15 cellular contexts compared by ENCODE assay signal in genomic region chr5:116075117-116075910, GRCh38. TPM values are rescaled to one million over a fixed set of nuclear protein-coding genes. Genes with fewer than 3 reads are reported as not detected.
DNase-seq lines count a peak whose midpoint lies in the region; ATAC-seq lines count a peak whose summit lies in the region.
"Had no signal": no experiment of that assay in that cellular context is flagged by ENCODE, and none has a peak within 500 bp of the region (broad histone marks: within the 10 kb centered on the region; RNA-seq: fewer than 3 reads in every experiment).

No MANE protein-coding gene starts in this region.

- H3K4me3 ChIP-seq in neuronal stem cell (ENCODE audit: low read length in 2 of 2) (no peak overlapping the region), mesendoderm (ENCODE audit: low read length) (no peak overlapping the region)

- H2AK5ac ChIP-seq in neuronal stem cell (ENCODE audit: low read depth, low read length): no peak overlapping the region
- no peak overlapping the region for H2AK5ac ChIP-seq in mesendoderm (ENCODE audit: low read length)

- H3K4ac ChIP-seq in neuronal stem cell (ENCODE audit: low read length): no peak overlapping the region
- no peak overlapping the region for H3K4ac ChIP-seq in mesendoderm (ENCODE audit: low read depth, low read length)

- H3K27me3 ChIP-seq in neuronal stem cell (ENCODE audit: control insufficient read depth in 3 of 3, insufficient read depth in 3 of 3, low read depth in 1 of 3, low read length in 3 of 3) (no peaks in the 10 kb centered on the region), mesendoderm (ENCODE audit: insufficient read depth, low read length, poor library complexity) (no peaks in the 10 kb centered on the region)

- peaks cover 1% of the 10 kb centered on the region for H3K36me3 Mint-ChIP-seq in activated CD4-positive, alpha-beta T cell treated with anti-CD3 and anti-CD28 coated beads, Interleukin-2, amount 10 ng/mL, durations not matched to agents 24 days and 14 days (ENCODE audit: low read depth)
- peaks cover 4% of the 10 kb centered on the region for H3K36me3 Mint-ChIP-seq in activated naive CD8-positive, alpha-beta T cell treated with anti-CD3 and anti-CD28 coated beads, Interleukin-2, amount 50 U/mL, for 24 hours (ENCODE audit: low read depth)

- H2BK120ac ChIP-seq in neuronal stem cell (ENCODE audit: low read depth, low read length): no peak overlapping the region
- H2BK120ac ChIP-seq in mesendoderm (ENCODE audit: low read depth, low read length): no peak overlapping the region

- H2BK15ac ChIP-seq in neuronal stem cell (ENCODE audit: low read length) (no peak overlapping the region), mesendoderm (replicated peaks; ENCODE audit: low read depth) (no peak overlapping the region)

- no peak overlapping the region for H4K8ac ChIP-seq in neuronal stem cell (ENCODE audit: low read depth, low read length)
- H4K8ac ChIP-seq in mesendoderm (ENCODE audit: low read depth, low read length): no peak overlapping the region

- H4K91ac ChIP-seq in neuronal stem cell (ENCODE audit: low read depth, low read length, poor library complexity): no peak overlapping the region

- H3K79me2 ChIP-seq in mesendoderm (ENCODE audit: control insufficient read depth, insufficient read depth, low read length): no peaks in the 10 kb centered on the region

- H3K9me3 Mint-ChIP-seq in activated CD4-positive, alpha-beta T cell treated with anti-CD3 and anti-CD28 coated beads, Interleukin-2, amount 10 ng/mL, durations not matched to agents 24 days and 14 days: peaks cover 3% of the 10 kb centered on the region
- H3K9me3 Mint-ChIP-seq in activated naive CD8-positive, alpha-beta T cell treated with anti-CD3 and anti-CD28 coated beads, Interleukin-2, amount 50 U/mL, for 24 hours: peaks cover 15% of the 10 kb centered on the region

- H3K14ac ChIP-seq in neuronal stem cell (ENCODE audit: low read length): no peak overlapping the region

- intact Hi-C loops in activated CD4-positive, alpha-beta T cell treated with anti-CD3 and anti-CD28 coated beads, Interleukin-2, amount 10 ng/mL, durations not matched to agents 24 days and 14 days (cut with micrococcal nuclease): no loop called here

- H3K56ac ChIP-seq in mesendoderm (ENCODE audit: low read length): no peak overlapping the region

- peak; percentile 29 for ATAC-seq in activated naive CD8-positive, alpha-beta T cell treated with anti-CD3 and anti-CD28 coated beads, Interleukin-2, amount 50 U/mL, for 24 hours
- no peak for ATAC-seq in GM21423 (IDR thresholded peaks at IDR 0.05; ENCODE audit: unreplicated experiment)

- peak overlapping the region; percentile 7 for H3K27ac Mint-ChIP-seq in activated CD4-positive, alpha-beta T cell treated with anti-CD3 and anti-CD28 coated beads, Interleukin-2, amount 10 ng/mL, durations not matched to agents 24 days and 14 days
- H3K27ac Mint-ChIP-seq in activated naive CD8-positive, alpha-beta T cell treated with anti-CD3 and anti-CD28 coated beads, Interleukin-2, amount 50 U/mL, for 24 hours: peak overlapping the region; percentile 63

- WGBS in neuronal stem cell (ENCODE audit: extremely low coverage in 2 of 2, insufficient read length in 2 of 2, insufficient replicate concordance in 1 of 2), 2 donors: no CpG with 5 or more reads among the region's 6 CpGs
- no CpG with 5 or more reads among the region's 6 CpGs for WGBS in mesendoderm (ENCODE audit: extremely low coverage, insufficient coverage, low lambda C conversion rate)

- H3K27me3 Mint-ChIP-seq in activated CD4-positive, alpha-beta T cell treated with anti-CD3 and anti-CD28 coated beads, Interleukin-2, amount 10 ng/mL, durations not matched to agents 24 days and 14 days: peaks cover 20% of the 10 kb centered on the region
- H3K27me3 Mint-ChIP-seq in activated naive CD8-positive, alpha-beta T cell treated with anti-CD3 and anti-CD28 coated beads, Interleukin-2, amount 50 U/mL, for 24 hours: peaks cover 10% of the 10 kb centered on the region

- H3K36me3 ChIP-seq in neuronal stem cell (replicated peaks in 1 of 2; ENCODE audit: control insufficient read depth in 2 of 2, insufficient read depth in 2 of 2, low read length in 2 of 2) (no peaks in the 10 kb centered on the region), mesendoderm (ENCODE audit: control insufficient read depth, insufficient read depth, low read length) (no peaks in the 10 kb centered on the region)

- H3K23ac ChIP-seq in neuronal stem cell (ENCODE audit: low read depth, low read length, poor library complexity): no peak overlapping the region
- H3K23ac ChIP-seq in mesendoderm (ENCODE audit: low read length): no peak overlapping the region

- H3K4me2 ChIP-seq in neuronal stem cell (ENCODE audit: insufficient read depth, low read length, poor library complexity, severe bottlenecking): no peak overlapping the region
- no peak overlapping the region for H3K4me2 ChIP-seq in mesendoderm (ENCODE audit: low read length)

- H2BK12ac ChIP-seq in neuronal stem cell (ENCODE audit: low read length): no peak overlapping the region

- H3K4me3 Mint-ChIP-seq in activated CD4-positive, alpha-beta T cell treated with anti-CD3 and anti-CD28 coated beads, Interleukin-2, amount 10 ng/mL, durations not matched to agents 24 days and 14 days: no peak overlapping the region
- peak overlapping the region; percentile 60 for H3K4me3 Mint-ChIP-seq in activated naive CD8-positive, alpha-beta T cell treated with anti-CD3 and anti-CD28 coated beads, Interleukin-2, amount 50 U/mL, for 24 hours

- H3K79me1 ChIP-seq in neuronal stem cell (ENCODE audit: low read depth, low read length) (no peaks in the 10 kb centered on the region), mesendoderm (ENCODE audit: low read length) (no peaks in the 10 kb centered on the region)

- H3K9me3 ChIP-seq in neuronal stem cell (replicated peaks in 1 of 2; ENCODE audit: control insufficient read depth in 2 of 2, insufficient read depth in 1 of 2, low read depth in 1 of 2, low read length in 2 of 2): no peaks in the 10 kb centered on the region

- H3K4me1 ChIP-seq in neuronal stem cell (ENCODE audit: control insufficient read depth in 2 of 2, insufficient read depth in 1 of 2, low read depth in 1 of 2, low read length in 2 of 2) (no peaks in the 10 kb centered on the region), mesendoderm (ENCODE audit: control insufficient read depth, low read depth, low read length) (no peaks in the 10 kb centered on the region)

- H3K27ac ChIP-seq in neuronal stem cell (replicated peaks; ENCODE audit: low read length): no peak overlapping the region
- no peak overlapping the region for H3K27ac ChIP-seq in mesendoderm (ENCODE audit: low read depth, low read length)

- H3K4me1 Mint-ChIP-seq in activated CD4-positive, alpha-beta T cell treated with anti-CD3 and anti-CD28 coated beads, Interleukin-2, amount 10 ng/mL, durations not matched to agents 24 days and 14 days: peaks cover 11% of the 10 kb centered on the region
- H3K4me1 Mint-ChIP-seq in activated naive CD8-positive, alpha-beta T cell treated with anti-CD3 and anti-CD28 coated beads, Interleukin-2, amount 50 U/mL, for 24 hours: peaks cover 27% of the 10 kb centered on the region

- H3K18ac ChIP-seq in neuronal stem cell (ENCODE audit: low read length) (no peak overlapping the region), mesendoderm (ENCODE audit: low read length) (no peak overlapping the region)

- no peak overlapping the region for H3K9ac ChIP-seq in neuronal stem cell (ENCODE audit: low read depth, low read length, poor library complexity)
- H3K9ac ChIP-seq in mesendoderm (ENCODE audit: low read length): no peak overlapping the region

- no peak overlapping the region for H2BK5ac ChIP-seq in neuronal stem cell (ENCODE audit: low read length)
- no peak overlapping the region for H2BK5ac ChIP-seq in mesendoderm (ENCODE audit: low read length)

- DNase-seq in activated CD4-positive, alpha-beta T cell treated with anti-CD3 and anti-CD28 coated beads, Interleukin-2, amount 10 ng/mL, durations not matched to agents 24 days and 14 days: peak; percentile 48
- no peak for DNase-seq in activated CD4-positive, alpha-beta T cell treated with anti-CD3 and anti-CD28 coated beads, Interleukin-2, amount 50 U/mL, for 48 hours
- peak; percentile 60 to 73 for DNase-seq in Kasumi-1 (lab: John Stamatoyannopoulos, UW)
- no peak for DNase-seq in activated naive CD8-positive, alpha-beta T cell treated with anti-CD3 and anti-CD28 coated beads, Interleukin-2, amount 50 U/mL, for 24 hours
- DNase-seq in neuronal stem cell (ENCODE audit: low spot score): no peak
- DNase-seq in dedifferentiated amniotic fluid mesenchymal stem cell (ENCODE audit: extremely low spot score): no peak
- no peak for DNase-seq in mesendoderm
- DNase-seq: ACHN; activated CD8-positive, alpha-beta memory T cell treated with anti-CD3 and anti-CD28 coated beads, Interleukin-2, amount 50 U/mL, for 48 hours; DMS79; NCI-H1694; trophoblast cell had no signal

- no peak overlapping the region for H4K5ac ChIP-seq in mesendoderm (ENCODE audit: low read length)

- H2AFZ ChIP-seq in neuronal stem cell (ENCODE audit: low read length): peak overlapping the region; percentile 16

RNA-seq across cellular contexts. Expression of gene COMMD10, which starts 9.5 kb away (rescaled TPM):
- 22.2 and 24.4 TPM in 2 replicates for total RNA-seq in activated CD4-positive, alpha-beta T cell treated with anti-CD3 and anti-CD28 coated beads, Interleukin-2, amount 10 ng/mL, durations not matched to agents 24 days and 14 days
- polyA plus RNA-seq in neuronal stem cell (2013, experiment 1 of 2): 35.9 TPM
- 35.3 TPM for polyA plus RNA-seq in neuronal stem cell (2013, experiment 2 of 2)
- polyA plus RNA-seq in mesendoderm (2013, experiment 1 of 2): 43.6 TPM
- 41.2 TPM for polyA plus RNA-seq in mesendoderm (2013, experiment 2 of 2)

RNA-seq across cellular contexts. Expression of gene ARL14EPL, which starts 43.0 kb away (rescaled TPM):
- total RNA-seq in activated CD4-positive, alpha-beta T cell treated with anti-CD3 and anti-CD28 coated beads, Interleukin-2, amount 10 ng/mL, durations not matched to agents 24 days and 14 days: not detected in 2 replicates
- not detected for polyA plus RNA-seq in neuronal stem cell (2013, experiment 1 of 2)
- polyA plus RNA-seq in neuronal stem cell (2013, experiment 2 of 2): not detected
- polyA plus RNA-seq in mesendoderm (2013, experiment 1 of 2): not detected
- polyA plus RNA-seq in mesendoderm (2013, experiment 2 of 2): not detected
- total RNA-seq: mucosa of gallbladder; T-helper 1 cell treated with Interleukin-12 subunit alpha and Interleukin-12 subunit beta and Interleukin-4 antibody, amounts not matched to agents 30 ng/mL and 1 ng/mL, for 36 hours had no signal

Comparison
In these comparisons a context has a peak if more than half of its experiments do, and no peak if none do; other contexts are left out.
1. DNase-seq: peak in activated CD4-positive, alpha-beta T cell treated with anti-CD3 and anti-CD28 coated beads, Interleukin-2, amount 10 ng/mL, durations not matched to agents 24 days and 14 days (single experiment) and Kasumi-1 (2 of 2); none in activated CD4-positive, alpha-beta T cell treated with anti-CD3 and anti-CD28 coated beads, Interleukin-2, amount 50 U/mL, for 48 hours (0 of 2), activated naive CD8-positive, alpha-beta T cell treated with anti-CD3 and anti-CD28 coated beads, Interleukin-2, amount 50 U/mL, for 24 hours (single experiment), neuronal stem cell (single experiment), dedifferentiated amniotic fluid mesenchymal stem cell (single experiment) and mesendoderm (single experiment).